In the genomic region with DNA sequence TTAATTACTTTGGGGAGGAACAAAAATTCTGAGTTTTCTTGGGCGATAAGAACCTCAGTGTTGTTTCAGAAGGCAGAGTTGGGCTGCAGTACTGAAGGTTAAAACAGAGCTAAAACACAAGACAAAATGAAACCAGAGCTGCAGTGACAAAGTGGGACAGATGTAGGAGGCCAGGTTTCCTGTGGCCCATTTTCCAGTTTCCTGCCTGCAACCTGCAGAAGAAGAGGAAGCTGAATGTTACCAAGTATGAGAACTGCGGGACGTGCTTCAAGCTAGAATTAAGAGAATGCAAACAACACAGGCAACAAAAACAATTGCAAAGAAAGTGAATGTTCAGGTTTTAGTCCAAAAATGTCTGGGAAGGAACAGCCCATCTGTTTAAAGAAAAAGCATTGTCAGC, we compare ENCODE assay signal across 8 cellular contexts. TPM values are rescaled to one million over a fixed set of nuclear protein-coding genes. Genes with fewer than 3 reads are reported as not detected.
DNase-seq lines count a peak whose midpoint lies in the region; ATAC-seq lines count a peak whose summit lies in the region.

No MANE protein-coding gene starts in this region.

- DNase-seq in CD1c-positive myeloid dendritic cell (ENCODE audit: extremely low spot score) (peak; percentile 59), myocyte (ENCODE audit: low read depth) (peak; percentile 33), cerebellum (ENCODE audit: low spot score) (no peak), NCI-H2171 (lab: John Stamatoyannopoulos, UW) (no peak), anterior cingulate cortex (lab: John Stamatoyannopoulos, UW) (no peak)
- DNase-seq in activated naive CD8-positive, alpha-beta T cell treated with anti-CD3 and anti-CD28 coated beads, Interleukin-2, amount 10 ng/mL, durations not matched to agents 7 days and 5 days, result no peak

- peaks cover 66 to 73% (median 67%) of the 10 kb centered on the region in 3 donors for H3K4me1 Mint-ChIP-seq in IgD-negative memory B cell
- peaks cover 60% of the 10 kb centered on the region for H3K4me1 Mint-ChIP-seq in activated naive CD8-positive, alpha-beta T cell treated with anti-CD3 and anti-CD28 coated beads, Interleukin-2, amount 10 ng/mL, durations not matched to agents 7 days and 5 days

- no peak for ATAC-seq in activated naive CD8-positive, alpha-beta T cell treated with anti-CD3 and anti-CD28 coated beads, Interleukin-2, amount 10 ng/mL, durations not matched to agents 7 days and 5 days (ENCODE audit: low read depth)
- ATAC-seq in HG03045 (IDR thresholded peaks at IDR 0.05; ENCODE audit: unreplicated experiment), result no peak

- no peaks in the 10 kb centered on the region for H3K9me3 Mint-ChIP-seq in IgD-negative memory B cell
- no peaks in the 10 kb centered on the region for H3K9me3 Mint-ChIP-seq in activated naive CD8-positive, alpha-beta T cell treated with anti-CD3 and anti-CD28 coated beads, Interleukin-2, amount 10 ng/mL, durations not matched to agents 7 days and 5 days

- POLR2A ChIA-PET in activated naive CD8-positive, alpha-beta T cell treated with anti-CD3 and anti-CD28 coated beads, Interleukin-2, amount 10 ng/mL, durations not matched to agents 7 days and 5 days (lab: Charles Lee), result interaction anchor here (3.5 kb wide), 1 partner anchor 188 kb away, joined by 17 read pairs; the partner anchor contains the start of gene CDK17

- peak overlapping the region; percentile 25 to 95 (median 77) for H3K27ac Mint-ChIP-seq in IgD-negative memory B cell
- H3K27ac Mint-ChIP-seq in activated naive CD8-positive, alpha-beta T cell treated with anti-CD3 and anti-CD28 coated beads, Interleukin-2, amount 10 ng/mL, durations not matched to agents 7 days and 5 days, result peak overlapping the region; percentile 63

- H3K4me3 Mint-ChIP-seq in IgD-negative memory B cell, result peak overlapping the region; percentile 50 to 92 (median 74)
- peak overlapping the region; percentile 57 for H3K4me3 Mint-ChIP-seq in activated naive CD8-positive, alpha-beta T cell treated with anti-CD3 and anti-CD28 coated beads, Interleukin-2, amount 10 ng/mL, durations not matched to agents 7 days and 5 days

- no peaks in the 10 kb centered on the region for H3K36me3 Mint-ChIP-seq in IgD-negative memory B cell
- peaks cover 7% of the 10 kb centered on the region for H3K36me3 Mint-ChIP-seq in activated naive CD8-positive, alpha-beta T cell treated with anti-CD3 and anti-CD28 coated beads, Interleukin-2, amount 10 ng/mL, durations not matched to agents 7 days and 5 days

- H3K27me3 Mint-ChIP-seq in IgD-negative memory B cell, result no peaks in the 10 kb centered on the region
- no peaks in the 10 kb centered on the region for H3K27me3 Mint-ChIP-seq in activated naive CD8-positive, alpha-beta T cell treated with anti-CD3 and anti-CD28 coated beads, Interleukin-2, amount 10 ng/mL, durations not matched to agents 7 days and 5 days

RNA-seq across cellular contexts. Expression of gene ELK3, which starts 17.8 kb away (rescaled TPM):
- polyA plus RNA-seq in IgD-negative memory B cell, result 17.9 TPM
- total RNA-seq in activated naive CD8-positive, alpha-beta T cell treated with anti-CD3 and anti-CD28 coated beads, Interleukin-2, amount 10 ng/mL, durations not matched to agents 7 days and 5 days, result 10 to 100 TPM; 19.1 to 19.4 TPM
- total RNA-seq in myocyte, result 22.5 and 22.7 TPM in 2 replicates
- polyA plus RNA-seq in myocyte (2012), result 19.0 TPM
- 6.5 TPM for total RNA-seq in cerebellum

Comparison
In these comparisons a context has a peak if more than half of its experiments do, and no peak if none do; other contexts are left out.
1. DNase-seq: peak in CD1c-positive myeloid dendritic cell (single experiment) and myocyte (single experiment); none in activated naive CD8-positive, alpha-beta T cell treated with anti-CD3 and anti-CD28 coated beads, Interleukin-2, amount 10 ng/mL, durations not matched to agents 7 days and 5 days (single experiment), cerebellum (single experiment), NCI-H2171 (single experiment) and anterior cingulate cortex (0 of 58).